In genomic region chr3:195153653-195154052, GRCh38 we compare ENCODE assay signal across 11 cellular contexts.
DNase-seq lines count a peak whose midpoint lies in the region; ATAC-seq and TF ChIP-seq lines count a peak whose summit lies in the region.
"Had no signal": no experiment of that assay in that cellular context is flagged by ENCODE, and none has a peak within 500 bp of the region (broad histone marks: within the 10 kb centered on the region; RNA-seq: fewer than 3 reads in every experiment).

No MANE protein-coding gene starts in this region.

- intact Hi-C loops in right lobe of liver (cut with DNase I) = no loop called here
- intact Hi-C loops in stomach (cut with DNase I; ENCODE audit: low total_unique reads) = no loop called here

- H3K9me3 ChIP-seq in right lobe of liver (no peaks in the 10 kb centered on the region), stomach (no peaks in the 10 kb centered on the region)
- H3K9me3 ChIP-seq in effector memory CD4-positive, alpha-beta T cell (ENCODE audit: control insufficient read depth, low read length) = no peaks in the 10 kb centered on the region

- TF ChIP-seq POLR2A in right lobe of liver (IDR thresholded peaks at IDR 0.05) = no peak
- no peak for TF ChIP-seq POLR2A in stomach (IDR thresholded peaks at IDR 0.05)

- no peak for TF ChIP-seq CTCF in right lobe of liver (IDR thresholded peaks at IDR 0.05)
- no peak for TF ChIP-seq CTCF in stomach (IDR thresholded peaks at IDR 0.05)

- WGBS in right lobe of liver (ENCODE audit: insufficient coverage, low coverage, low lambda C conversion rate, missing lambda C conversion rate) = 81% methylated on average over 4 of the region's 8 CpGs
- WGBS in stomach, 5 donors = 59 to 76% (median 67%) methylated on average over 8 of the region's 8 CpGs

- H3K27ac ChIP-seq in angular gyrus (ENCODE audit: low read depth, low read length) = peak overlapping the region; percentile 2
- peak overlapping the region; percentile 36 to 51 (median 44) for H3K27ac ChIP-seq in right lobe of liver
- peak overlapping the region; percentile 84 to 92 (median 87) for H3K27ac ChIP-seq in stomach
- H3K27ac ChIP-seq in effector memory CD4-positive, alpha-beta T cell (ENCODE audit: insufficient read depth, low read length, poor library complexity, severe bottlenecking) = no peak overlapping the region

- peak; percentile 48 for DNase-seq in HCEC 1CT
- no peak for DNase-seq in right lobe of liver
- no peak for DNase-seq in stomach
- no peak for DNase-seq in effector memory CD4-positive, alpha-beta T cell
- no peak for DNase-seq in COLO668 (lab: John Stamatoyannopoulos, UW; ENCODE audit: unreplicated experiment)
- DNase-seq: effector CD8-positive, alpha-beta T cell; NCI-H82 had no signal

- peaks cover 0 to 11% (median 1%) of the 10 kb centered on the region in 4 donors for H3K4me1 ChIP-seq in right lobe of liver
- H3K4me1 ChIP-seq in stomach = peaks cover 68 to 89% (median 81%) of the 10 kb centered on the region in 4 donors
- H3K4me1 ChIP-seq in effector memory CD4-positive, alpha-beta T cell (ENCODE audit: control insufficient read depth, insufficient read depth, low read length, poor library complexity, severe bottlenecking) = no peaks in the 10 kb centered on the region

- H3K27me3 ChIP-seq in right lobe of liver = no peaks in the 10 kb centered on the region
- no peaks in the 10 kb centered on the region for H3K27me3 ChIP-seq in stomach
- H3K27me3 ChIP-seq in effector memory CD4-positive, alpha-beta T cell (replicated peaks; ENCODE audit: control insufficient read depth, insufficient read depth, low read length, poor library complexity, severe bottlenecking) = no peaks in the 10 kb centered on the region

- no peak for TF ChIP-seq EP300 in stomach (IDR thresholded peaks at IDR 0.05)

- no peaks in the 10 kb centered on the region for H3K36me3 ChIP-seq in right lobe of liver
- H3K36me3 ChIP-seq in stomach = no peaks in the 10 kb centered on the region
- no peaks in the 10 kb centered on the region for H3K36me3 ChIP-seq in effector memory CD4-positive, alpha-beta T cell (ENCODE audit: control insufficient read depth, insufficient read depth, low read length)

- ATAC-seq in right lobe of liver (no peak), HG02759 (IDR thresholded peaks at IDR 0.05; ENCODE audit: unreplicated experiment) (no peak), HG02763 (IDR thresholded peaks at IDR 0.05; ENCODE audit: unreplicated experiment) (no peak)
- ATAC-seq: activated naive CD4-positive, alpha-beta T cell treated with anti-CD3 and anti-CD28 coated beads, Interleukin-2, amount 50 U/mL, for 72 hours had no signal

- H3K4me3 ChIP-seq in right lobe of liver = no peak overlapping the region
- H3K4me3 ChIP-seq in stomach = no peak overlapping the region
- H3K4me3 ChIP-seq in effector memory CD4-positive, alpha-beta T cell (ENCODE audit: insufficient read depth, low read depth, low read length, poor library complexity, severe bottlenecking) = no peak overlapping the region
